In the genomic region with DNA sequence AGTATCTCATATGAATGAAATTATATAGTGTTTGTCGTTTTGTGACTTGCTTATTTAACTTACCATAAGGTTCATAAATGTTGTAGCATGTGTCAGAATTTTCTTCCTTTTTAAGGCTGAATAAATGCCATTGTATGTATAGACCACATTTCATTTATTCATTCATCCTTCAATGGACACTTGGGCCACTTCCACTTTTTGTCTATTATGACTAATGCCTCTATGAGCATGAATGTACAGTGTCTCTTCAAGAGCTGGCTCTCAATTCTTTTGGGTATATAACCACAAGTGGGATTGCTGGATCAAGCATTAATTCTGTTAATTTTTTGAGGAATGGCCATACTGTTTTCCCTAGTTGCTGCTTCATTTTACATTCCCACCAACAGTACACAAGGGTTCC, we compare ENCODE assay signal across 19 cellular contexts.
DNase-seq lines count a peak whose midpoint lies in the region; ATAC-seq, FAIRE-seq and TF ChIP-seq lines count a peak whose summit lies in the region.
"Had no signal": no experiment of that assay in that cellular context is flagged by ENCODE, and none has a peak within 500 bp of the region (broad histone marks: within the 10 kb centered on the region; RNA-seq: fewer than 3 reads in every experiment).

No MANE protein-coding gene starts in this region.

- H4K20me1 ChIP-seq in MM.1S (ENCODE audit: insufficient read depth, low read length): no peaks in the 10 kb centered on the region

- ATAC-seq in memory B cell (ENCODE audit: low read depth): no peak
- no peak for ATAC-seq in GM21619 (IDR thresholded peaks at IDR 0.05; ENCODE audit: unreplicated experiment)
- ATAC-seq in HG03097 (IDR thresholded peaks at IDR 0.05; ENCODE audit: low FRiP score, unreplicated experiment): no peak

- H3K9me3 ChIP-seq in MM.1S (replicated peaks; ENCODE audit: insufficient read depth, low read length): no peaks in the 10 kb centered on the region
- H3K9me3 ChIP-seq: BE2C, Caco-2, HAP-1 had no signal

- TF ChIP-seq CTCF in MM.1S (IDR thresholded peaks at IDR 0.05; ENCODE audit: low read length): no peak

- no peak for TF ChIP-seq POLR2A in GM12891 (IDR thresholded peaks at IDR 0.05; ENCODE audit: low read depth, low read length)

- peaks cover 42% of the 10 kb centered on the region for H3K36me3 Mint-ChIP-seq in memory B cell

- no peak overlapping the region for H3K4me2 ChIP-seq in MM.1S (ENCODE audit: low read depth, low read length)

- peaks cover 3% of the 10 kb centered on the region for H3K4me1 Mint-ChIP-seq in memory B cell

- no peaks in the 10 kb centered on the region for H3F3A ChIP-seq in MM.1S (ENCODE audit: insufficient read depth, low read length)

- H3K79me2 ChIP-seq in MM.1S (ENCODE audit: low read length): no peaks in the 10 kb centered on the region

- peak overlapping the region; percentile 45 for H3K27ac Mint-ChIP-seq in memory B cell

- no peaks in the 10 kb centered on the region for H3K36me3 ChIP-seq in MM.1S (replicated peaks; ENCODE audit: insufficient read depth, low read length)
- H3K36me3 ChIP-seq: BE2C had no signal

- H3K4me1 ChIP-seq in MM.1S (ENCODE audit: low read length): no peaks in the 10 kb centered on the region
- H3K4me1 ChIP-seq: BE2C, HAP-1 had no signal

- no peak for FAIRE-seq in GM12891 (lab: Jason Lieb, UNC)
- FAIRE-seq: A204.1, H1 had no signal

- no peak overlapping the region for H3K4me3 Mint-ChIP-seq in memory B cell
- H3K4me3 Mint-ChIP-seq: CD4-positive, CD25-positive, alpha-beta regulatory T cell; CD8-positive, alpha-beta memory T cell had no signal

- H3K9me3 Mint-ChIP-seq in memory B cell: no peaks in the 10 kb centered on the region
- H3K9me3 Mint-ChIP-seq: CD8-positive, alpha-beta memory T cell had no signal

- no peak overlapping the region for H2AFZ ChIP-seq in MM.1S (ENCODE audit: low read length)

- DNase-seq in GM12891 (ENCODE audit: insufficient read length, low spot score): no peak
- peak; percentile 4 for DNase-seq in M059J (ENCODE audit: low read depth)
- peak; percentile 36 for DNase-seq in RPMI7951 (ENCODE audit: low read depth)
- no peak for DNase-seq in memory B cell (ENCODE audit: low spot score in 2 of 2)
- DNase-seq in MM.1S: no peak
- DNase-seq in LoVo (ENCODE audit: low spot score): no peak
- DNase-seq: ACHN; BE2C; C1 segment of cervical spinal cord; Caco-2; CD4-positive, CD25-positive, alpha-beta regulatory T cell; CD8-positive, alpha-beta memory T cell; GDM1; KG1 had no signal

- no peaks in the 10 kb centered on the region for H3K9me2 ChIP-seq in MM.1S (replicated peaks; ENCODE audit: insufficient read depth, low read length)

- no peak overlapping the region for H3K27ac ChIP-seq in MM.1S (ENCODE audit: low read length)

- H3K27me3 ChIP-seq in MM.1S (replicated peaks; ENCODE audit: insufficient read depth, low read length): no peaks in the 10 kb centered on the region
- H3K27me3 ChIP-seq: BE2C had no signal

- H3K4me3 ChIP-seq in MM.1S (ENCODE audit: low read length): no peak overlapping the region
- H3K4me3 ChIP-seq: HAP-1 had no signal

- H3K27me3 Mint-ChIP-seq in memory B cell: no peaks in the 10 kb centered on the region
- H3K27me3 Mint-ChIP-seq: CD4-positive, CD25-positive, alpha-beta regulatory T cell; CD8-positive, alpha-beta memory T cell had no signal

- H3K9ac ChIP-seq in MM.1S (ENCODE audit: low read length): no peak overlapping the region

TF ChIP-seq in GM12891, 5 proteins besides CTCF, POLR2A, EP300 and RAD21:
- TF ChIP-seq POLR2AphosphoS5 (IDR thresholded peaks at IDR 0.05; ENCODE audit: low read depth, low read length) (no peak), POU2F2 (IDR thresholded peaks at IDR 0.05; ENCODE audit: low read depth, low read length) (no peak), PAX5 (IDR thresholded peaks at IDR 0.05; ENCODE audit: insufficient read depth, low read length, severe bottlenecking) (no peak), SPI1 (IDR thresholded peaks at IDR 0.05; ENCODE audit: low read depth, low read length) (0 out of 2 replicates have a peak, but pooled peaks have one; percentile 5)

Comparison
In these comparisons a context has a peak if more than half of its experiments do, and no peak if none do; other contexts are left out.
1. DNase-seq: peak in M059J (single experiment) and RPMI7951 (single experiment); none in GM12891 (single experiment), memory B cell (0 of 2), MM.1S (single experiment) and LoVo (single experiment).